Comparison of ENCODE assay signal across 8 cellular contexts in the genomic region with DNA sequence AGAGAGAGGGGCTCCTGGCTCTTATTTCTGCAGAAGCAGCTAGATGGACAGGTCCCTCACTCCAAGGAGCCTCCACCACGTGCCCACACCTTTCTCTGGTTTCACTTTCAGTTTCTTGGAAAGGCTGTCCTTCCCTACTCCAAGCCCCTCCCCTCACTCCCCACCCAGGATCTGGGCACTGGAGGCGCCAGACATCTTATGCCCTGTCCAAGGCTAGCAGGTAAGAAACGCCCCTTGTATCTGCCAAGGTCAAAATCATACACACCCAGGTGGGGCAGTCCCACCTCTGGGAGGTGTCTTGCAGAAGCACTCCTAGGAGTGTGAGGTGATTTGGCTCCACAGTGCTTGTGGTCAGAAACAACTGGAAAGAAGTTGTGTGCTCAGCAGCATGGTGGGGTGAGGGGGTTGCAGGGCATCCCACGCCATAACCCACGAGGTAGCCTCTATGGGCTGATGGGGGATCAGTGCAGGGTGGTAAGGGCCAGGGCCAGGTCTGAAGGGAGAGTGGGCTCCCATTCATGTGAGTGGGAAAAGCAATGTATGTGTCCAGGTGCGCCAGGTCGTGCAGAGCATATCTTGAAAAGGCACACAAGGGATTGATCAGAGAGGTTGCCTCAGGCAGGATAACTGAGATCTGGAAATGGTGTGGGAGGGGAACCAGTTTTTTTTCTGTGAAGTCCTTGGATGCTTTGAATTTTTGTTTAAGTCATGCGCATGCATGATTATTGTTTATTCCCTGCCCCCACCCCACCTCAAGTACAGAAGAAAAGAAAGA. TPM values are rescaled to one million over a fixed set of nuclear protein-coding genes. Genes with fewer than 3 reads are reported as not detected.
DNase-seq lines count a peak whose midpoint lies in the region; ATAC-seq and TF ChIP-seq lines count a peak whose summit lies in the region.

No MANE protein-coding gene starts in this region.

- H3K4me3 ChIP-seq in AG04450 (ENCODE audit: low read depth, low read length) (no peak overlapping the region), GM23248 (no peak overlapping the region)

- H3K4me1 ChIP-seq in GM23248 (ENCODE audit: insufficient read depth): peaks cover 20% of the 10 kb centered on the region

- H3K27me3 ChIP-seq in AG04450 (ENCODE audit: control insufficient read depth, insufficient read depth, low read length): no peaks in the 10 kb centered on the region
- H3K27me3 ChIP-seq in GM23248 (replicated peaks; ENCODE audit: insufficient read depth): no peaks in the 10 kb centered on the region

- H3K9me3 Mint-ChIP-seq in activated B cell treated with CpG ODN at 0.5 μM for 24 hours: no peaks in the 10 kb centered on the region

- intact Hi-C loops in activated B cell treated with CpG ODN at 0.5 μM for 24 hours (cut with micrococcal nuclease): no loop called here

- H3K4me1 Mint-ChIP-seq in activated B cell treated with CpG ODN at 0.5 μM for 24 hours: peaks cover 74% of the 10 kb centered on the region

- DNase-seq in AG04450 (ENCODE audit: low read depth, low spot score) (no peak), GM23248 (peak; percentile 47), activated B cell treated with CpG ODN at 0.5 μM for 24 hours (no peak), iris pigment epithelial cell (ENCODE audit: low read depth) (peak; percentile 75), GM13976 (ENCODE audit: low spot score) (no peak), NCI-H82 treated with DMSO at 0.1 percent for 48 hours (lab: John Stamatoyannopoulos, UW; ENCODE audit: unreplicated experiment) (no peak), AG20443 (ENCODE audit: low spot score) (no peak)
- DNase-seq in stimulated activated CD4-positive, alpha-beta T cell treated with anti-CD3 and anti-CD28 coated beads, Interleukin-2, amount 100 ng/mL, for 48 hours: no peak

- H3K4me3 Mint-ChIP-seq in activated B cell treated with CpG ODN at 0.5 μM for 24 hours: no peak overlapping the region

- H3K79me2 ChIP-seq in GM23248 (ENCODE audit: insufficient read depth): no peaks in the 10 kb centered on the region

- no peaks in the 10 kb centered on the region for H3F3A ChIP-seq in GM23248 (ENCODE audit: insufficient read depth)

- no peaks in the 10 kb centered on the region for H3K27me3 Mint-ChIP-seq in activated B cell treated with CpG ODN at 0.5 μM for 24 hours

- CTCF ChIA-PET in AG04450 (lab: Charles Lee): no interaction called here
- CTCF ChIA-PET in activated B cell treated with CpG ODN at 0.5 μM for 24 hours (lab: Charles Lee): interaction anchor here (1.1 to 2.8 kb wide), 3 partner anchors 13 to 57 kb away, joined by 3 to 11 read pairs (median 5); partner anchors contain the start of gene SOCS1

- H3K9ac ChIP-seq in GM23248: peak overlapping the region; percentile 21; the same call in 1 of the 2 replicates

- no peaks in the 10 kb centered on the region for H3K36me3 Mint-ChIP-seq in activated B cell treated with CpG ODN at 0.5 μM for 24 hours (ENCODE audit: low read depth)

- in situ Hi-C loops in GM23248 (cut with MboI) (no loop called here), GM13976 (cut with MboI; ENCODE audit: low sequenced_read_pairs, unreplicated experiment) (no loop called here)

- no peaks in the 10 kb centered on the region for H3K9me2 ChIP-seq in GM23248 (ENCODE audit: insufficient read depth)

- H3K9me3 ChIP-seq in AG04450 (ENCODE audit: control insufficient read depth, insufficient read depth, low read length) (no peaks in the 10 kb centered on the region), GM23248 (ENCODE audit: low read depth) (no peaks in the 10 kb centered on the region)

- H3K36me3 ChIP-seq in GM23248 (ENCODE audit: low read depth): no peaks in the 10 kb centered on the region

- peak overlapping the region; percentile 47 for H3K27ac Mint-ChIP-seq in activated B cell treated with CpG ODN at 0.5 μM for 24 hours

- H2AFZ ChIP-seq in GM23248: peak overlapping the region; percentile 33; the same call in 1 of the 2 replicates

- no peaks in the 10 kb centered on the region for H4K20me1 ChIP-seq in GM23248 (ENCODE audit: insufficient read depth)

- peak overlapping the region; percentile 10 for H3K4me2 ChIP-seq in GM23248 (ENCODE audit: unreplicated experiment)

- no peak for TF ChIP-seq CTCF in AG04450 (IDR thresholded peaks at IDR 0.05; ENCODE audit: low read depth, low read length)
- no peak for TF ChIP-seq CTCF in activated B cell treated with CpG ODN at 0.5 μM for 24 hours (IDR thresholded peaks at IDR 0.05)
- no peak for TF ChIP-seq CTCF in GM13976 (IDR thresholded peaks at IDR 0.05; ENCODE audit: borderline replicate concordance, control extremely low read depth, extremely low read depth, insufficient read depth, missing control alignments)

- no peak for ATAC-seq in activated B cell treated with CpG ODN at 0.5 μM for 24 hours (ENCODE audit: low read depth)

- 74 to 77% methylated on average over 7 to 8 of the region's 8 CpGs for WGBS in GM23248 (ENCODE audit: low coverage in 1 of 2, low lambda C conversion rate in 2 of 2, missing lambda C conversion rate in 2 of 2), 2 experiments

- POLR2A ChIA-PET in AG04450 (lab: Yijun Ruan, JAX): interaction anchor here (0.7 kb wide), 1 partner anchor 15 kb away, joined by 3 read pairs; no protein-coding TSS in a partner anchor
- POLR2A ChIA-PET in activated B cell treated with CpG ODN at 0.5 μM for 24 hours (lab: Charles Lee): interaction anchor here (0.7 to 6.8 kb wide), 6 partner anchors 14 to 57 kb away, joined by 3 to 138 read pairs (median 66); partner anchors contain the start of gene SOCS1

- H3K27ac ChIP-seq in AG04450 (ENCODE audit: low read depth, low read length) (peak overlapping the region; percentile 31), GM23248 (no peak overlapping the region)

RNA-seq across cellular contexts. Expression of gene PRM1, which starts 31.8 kb away (rescaled TPM):
- not detected in 2 replicates for polyA plus RNA-seq in AG04450 (2011; rRNA removed)
- polyA minus RNA-seq in AG04450 (2011; rRNA and poly(A)+ RNA removed): not detected in 2 replicates
- total RNA-seq in GM23248 (2014; rRNA removed; shearing (Covaris generic)): not detected in 2 replicates
- polyA plus RNA-seq in GM23248 (2016; fragmentation: Nextera tagmentation; extraction: Ambion mirVana): not detected in 2 replicates
- total RNA-seq in activated B cell treated with CpG ODN at 0.5 μM for 24 hours: not detected in 2 replicates

RNA-seq across cellular contexts. Expression of gene RMI2, which starts 32.4 kb away (rescaled TPM):
- polyA plus RNA-seq in AG04450 (2011; rRNA removed) (3.8 and 4.7 TPM in 2 replicates), GM23248 (2016; fragmentation: Nextera tagmentation; extraction: Ambion mirVana) (11.9 and 12.8 TPM in 2 replicates)
- polyA minus RNA-seq in AG04450 (2011; rRNA and poly(A)+ RNA removed): 3.0 and 4.4 TPM in 2 replicates
- 8.5 and 20.6 TPM in 2 replicates for total RNA-seq in GM23248 (2014; rRNA removed; shearing (Covaris generic))
- total RNA-seq in activated B cell treated with CpG ODN at 0.5 μM for 24 hours: 8.1 TPM in 2 replicates

RNA-seq across cellular contexts. Expression of gene PRM2, which starts 36.6 kb away (rescaled TPM):
- not detected in 2 replicates for polyA plus RNA-seq in AG04450 (2011; rRNA removed)
- polyA minus RNA-seq in AG04450 (2011; rRNA and poly(A)+ RNA removed): not detected in 2 replicates
- total RNA-seq in GM23248 (2014; rRNA removed; shearing (Covaris generic)): not detected in 2 replicates
- not detected in 2 replicates for polyA plus RNA-seq in GM23248 (2016; fragmentation: Nextera tagmentation; extraction: Ambion mirVana)
- total RNA-seq in activated B cell treated with CpG ODN at 0.5 μM for 24 hours: not detected in 2 replicates

RNA-seq across cellular contexts. Expression of gene PRM3, which starts 39.5 kb away (rescaled TPM):
- polyA plus RNA-seq in AG04450 (2011; rRNA removed) (not detected in 2 replicates), GM23248 (2016; fragmentation: Nextera tagmentation; extraction: Ambion mirVana) (not detected in 2 replicates)
- not detected in 2 replicates for polyA minus RNA-seq in AG04450 (2011; rRNA and poly(A)+ RNA removed)
- total RNA-seq in GM23248 (2014; rRNA removed; shearing (Covaris generic)): not detected in 2 replicates
- not detected in 2 replicates for total RNA-seq in activated B cell treated with CpG ODN at 0.5 μM for 24 hours

RNA-seq across cellular contexts. Expression of gene TNP2, which starts 43.8 kb away (rescaled TPM):
- polyA plus RNA-seq in AG04450 (2011; rRNA removed) (not detected in 2 replicates), GM23248 (2016; fragmentation: Nextera tagmentation; extraction: Ambion mirVana) (not detected in 2 replicates)
- not detected in 2 replicates for polyA minus RNA-seq in AG04450 (2011; rRNA and poly(A)+ RNA removed)
- not detected in 2 replicates for total RNA-seq in GM23248 (2014; rRNA removed; shearing (Covaris generic))
- not detected in 2 replicates for total RNA-seq in activated B cell treated with CpG ODN at 0.5 μM for 24 hours

Comparison
In these comparisons a context has a peak if more than half of its experiments do, and no peak if none do; other contexts are left out.
1. DNase-seq: peak in GM23248 (single experiment) and iris pigment epithelial cell (single experiment); none in AG04450 (single experiment), activated B cell treated with CpG ODN at 0.5 μM for 24 hours (single experiment), GM13976 (single experiment), NCI-H82 treated with DMSO at 0.1 percent for 48 hours (single experiment), AG20443 (single experiment) and stimulated activated CD4-positive, alpha-beta T cell treated with anti-CD3 and anti-CD28 coated beads, Interleukin-2, amount 100 ng/mL, for 48 hours (0 of 2).